Comparison of ENCODE assay signal across 12 cellular contexts in genomic region chr12:94994312-94994711, GRCh38. TPM values are rescaled to one million over a fixed set of nuclear protein-coding genes. Genes with fewer than 3 reads are reported as not detected.
DNase-seq lines count a peak whose midpoint lies in the region; ATAC-seq and TF ChIP-seq lines count a peak whose summit lies in the region.
"Had no signal": no experiment of that assay in that cellular context is flagged by ENCODE, and none has a peak within 500 bp of the region (broad histone marks: within the 10 kb centered on the region; RNA-seq: fewer than 3 reads in every experiment).

No MANE protein-coding gene starts in this region.

- no peaks in the 10 kb centered on the region for H3K9me3 ChIP-seq in ovary
- H3K9me3 ChIP-seq: stomach had no signal

- H3F3A ChIP-seq in GM23338 (replicated peaks; ENCODE audit: low read depth): no peaks in the 10 kb centered on the region

- no peak for TF ChIP-seq EP300 in ovary (IDR thresholded peaks at IDR 0.05)

- no peak overlapping the region for H3K4me3 Mint-ChIP-seq in activated naive CD4-positive, alpha-beta T cell treated with anti-CD3 and anti-CD28 coated beads, Interleukin-2, amount 50 U/mL, for 24 hours
- H3K4me3 Mint-ChIP-seq in GM23338: no peak overlapping the region

- H3K27me3 ChIP-seq in GM23338 (ENCODE audit: insufficient read depth): no peaks in the 10 kb centered on the region
- H3K27me3 ChIP-seq in ovary: no peaks in the 10 kb centered on the region
- H3K27me3 ChIP-seq: stomach had no signal

- H3K4me3 ChIP-seq in fibroblast of mammary gland (ENCODE audit: control insufficient read depth, low read depth, low read length) (no peak overlapping the region), GM23338 (no peak overlapping the region), ovary (no peak overlapping the region)
- H3K4me3 ChIP-seq: stomach had no signal

- H3K9me3 Mint-ChIP-seq in activated naive CD4-positive, alpha-beta T cell treated with anti-CD3 and anti-CD28 coated beads, Interleukin-2, amount 50 U/mL, for 24 hours: no peaks in the 10 kb centered on the region
- no peaks in the 10 kb centered on the region for H3K9me3 Mint-ChIP-seq in GM23338

- no peaks in the 10 kb centered on the region for H3K36me3 ChIP-seq in GM23338 (ENCODE audit: insufficient read depth)
- no peaks in the 10 kb centered on the region for H3K36me3 ChIP-seq in ovary

- no peaks in the 10 kb centered on the region for H3K4me1 ChIP-seq in GM23338 (ENCODE audit: insufficient read depth)
- H3K4me1 ChIP-seq in ovary (ENCODE audit: insufficient read depth): no peaks in the 10 kb centered on the region

- peaks cover 10% of the 10 kb centered on the region for H3K36me3 Mint-ChIP-seq in activated naive CD4-positive, alpha-beta T cell treated with anti-CD3 and anti-CD28 coated beads, Interleukin-2, amount 50 U/mL, for 24 hours
- H3K36me3 Mint-ChIP-seq in GM23338 (ENCODE audit: low read depth): peaks cover 18% of the 10 kb centered on the region

- peak overlapping the region; percentile 4 for H3K27ac Mint-ChIP-seq in activated naive CD4-positive, alpha-beta T cell treated with anti-CD3 and anti-CD28 coated beads, Interleukin-2, amount 50 U/mL, for 24 hours
- no peak overlapping the region for H3K27ac Mint-ChIP-seq in GM23338

- peaks cover 32% of the 10 kb centered on the region for H3K79me2 ChIP-seq in GM23338 (replicated peaks; ENCODE audit: insufficient read depth)

- H3K4me1 Mint-ChIP-seq in activated naive CD4-positive, alpha-beta T cell treated with anti-CD3 and anti-CD28 coated beads, Interleukin-2, amount 50 U/mL, for 24 hours: peaks cover 60% of the 10 kb centered on the region
- H3K4me1 Mint-ChIP-seq in GM23338: no peaks in the 10 kb centered on the region

- DNase-seq in activated naive CD4-positive, alpha-beta T cell treated with Interleukin-2 at 50 U/mL for 16 hours: no peak
- DNase-seq in SW 1271 (lab: John Stamatoyannopoulos, UW) (peak; percentile 20 to 47), fibroblast of mammary gland (ENCODE audit: low read depth) (peak; percentile 78), stromal cell of bone marrow (ENCODE audit: low read depth) (peak; percentile 21), GM23338 (ENCODE audit: low spot score) (no peak), ovary (no peak)
- DNase-seq: KBM-7; occipital lobe; stimulated activated CD4-positive, alpha-beta T cell treated with anti-CD3 and anti-CD28 coated beads, Interleukin-2, amount 100 ng/mL, for 48 hours; stomach had no signal

- WGBS in ovary, 3 donors: 60 to 79% (median 61%) methylated on average over 2 of the region's 2 CpGs

- H3K9me2 ChIP-seq in GM23338 (ENCODE audit: insufficient read depth): no peaks in the 10 kb centered on the region

- intact Hi-C loops in ovary (cut with DNase I): no loop called here

- no peaks in the 10 kb centered on the region for H3K27me3 Mint-ChIP-seq in activated naive CD4-positive, alpha-beta T cell treated with anti-CD3 and anti-CD28 coated beads, Interleukin-2, amount 50 U/mL, for 24 hours
- peaks cover 2% of the 10 kb centered on the region for H3K27me3 Mint-ChIP-seq in GM23338 (ENCODE audit: insufficient read depth, low read depth, poor library complexity)

- TF ChIP-seq CTCF in fibroblast of mammary gland (conservative IDR thresholded peaks at IDR 0.05; ENCODE audit: control insufficient read depth, insufficient read depth, low read depth, low read length) (no peak), GM23338 (conservative IDR thresholded peaks at IDR 0.05; ENCODE audit: low read depth in 2 of 2) (no peak), ovary (IDR thresholded peaks at IDR 0.05) (no peak)

- H3K27ac ChIP-seq in GM23338 (ENCODE audit: low read depth) (no peak overlapping the region), ovary (no peak overlapping the region)
- H3K27ac ChIP-seq: stomach had no signal

- no peak for ATAC-seq in HG02759 (IDR thresholded peaks at IDR 0.05; ENCODE audit: unreplicated experiment)
- no peak for ATAC-seq in GM23338

- no peaks in the 10 kb centered on the region; the same call in none of the 2 replicates for H4K20me1 ChIP-seq in GM23338 (replicated peaks; ENCODE audit: insufficient read depth)

- no peak for TF ChIP-seq POLR2A in ovary (IDR thresholded peaks at IDR 0.05)

- no peak overlapping the region for H2AFZ ChIP-seq in GM23338

- H3K4me2 ChIP-seq in GM23338: no peak overlapping the region

TF ChIP-seq in GM23338, 12 proteins besides CTCF, POLR2A, EP300 and RAD21 (continues in another document):
- TF ChIP-seq NANOG (IDR thresholded peaks at IDR 0.05; ENCODE audit: borderline replicate concordance) (no peak), JUNB (IDR thresholded peaks at IDR 0.05; ENCODE audit: unreplicated experiment) (no peak), ZNF331 (CRISPR knock-in tag; IDR thresholded peaks at IDR 0.05; ENCODE audit: low read depth) (no peak), EZH2phosphoT487 (IDR thresholded peaks at IDR 0.05; ENCODE audit: unreplicated experiment) (no peak), CREB1 (CRISPR knock-in tag; IDR thresholded peaks at IDR 0.05; ENCODE audit: low read depth) (no peak)
- TF ChIP-seq, protein P1, sequence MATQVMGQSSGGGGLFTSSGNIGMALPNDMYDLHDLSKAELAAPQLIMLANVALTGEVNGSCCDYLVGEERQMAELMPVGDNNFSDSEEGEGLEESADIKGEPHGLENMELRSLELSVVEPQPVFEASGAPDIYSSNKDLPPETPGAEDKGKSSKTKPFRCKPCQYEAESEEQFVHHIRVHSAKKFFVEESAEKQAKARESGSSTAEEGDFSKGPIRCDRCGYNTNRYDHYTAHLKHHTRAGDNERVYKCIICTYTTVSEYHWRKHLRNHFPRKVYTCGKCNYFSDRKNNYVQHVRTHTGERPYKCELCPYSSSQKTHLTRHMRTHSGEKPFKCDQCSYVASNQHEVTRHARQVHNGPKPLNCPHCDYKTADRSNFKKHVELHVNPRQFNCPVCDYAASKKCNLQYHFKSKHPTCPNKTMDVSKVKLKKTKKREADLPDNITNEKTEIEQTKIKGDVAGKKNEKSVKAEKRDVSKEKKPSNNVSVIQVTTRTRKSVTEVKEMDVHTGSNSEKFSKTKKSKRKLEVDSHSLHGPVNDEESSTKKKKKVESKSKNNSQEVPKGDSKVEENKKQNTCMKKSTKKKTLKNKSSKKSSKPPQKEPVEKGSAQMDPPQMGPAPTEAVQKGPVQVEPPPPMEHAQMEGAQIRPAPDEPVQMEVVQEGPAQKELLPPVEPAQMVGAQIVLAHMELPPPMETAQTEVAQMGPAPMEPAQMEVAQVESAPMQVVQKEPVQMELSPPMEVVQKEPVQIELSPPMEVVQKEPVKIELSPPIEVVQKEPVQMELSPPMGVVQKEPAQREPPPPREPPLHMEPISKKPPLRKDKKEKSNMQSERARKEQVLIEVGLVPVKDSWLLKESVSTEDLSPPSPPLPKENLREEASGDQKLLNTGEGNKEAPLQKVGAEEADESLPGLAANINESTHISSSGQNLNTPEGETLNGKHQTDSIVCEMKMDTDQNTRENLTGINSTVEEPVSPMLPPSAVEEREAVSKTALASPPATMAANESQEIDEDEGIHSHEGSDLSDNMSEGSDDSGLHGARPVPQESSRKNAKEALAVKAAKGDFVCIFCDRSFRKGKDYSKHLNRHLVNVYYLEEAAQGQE (IDR thresholded peaks at IDR 0.05; ENCODE audit: unreplicated experiment): no peak

RNA-seq across cellular contexts. Expression of gene NDUFA12, which starts 9.2 kb away (rescaled TPM):
- 84.9 and 123 TPM in 2 replicates for total RNA-seq in GM23338 (2014; rRNA removed; shearing (Covaris generic))
- 373 and 386 TPM in 2 replicates for polyA plus RNA-seq in GM23338 (2016; fragmentation: Nextera tagmentation; extraction: Ambion mirVana)
- 10 to 100 TPM; 51.1 to 66.7 (median 57.3) TPM for total RNA-seq in ovary
- polyA plus RNA-seq in ovary: 100 to 1,000 TPM in 1 of 2 donors, 10 to 100 TPM in 1; 75.5 to 151 TPM

Comparison
In these comparisons a context has a peak if more than half of its experiments do, and no peak if none do; other contexts are left out.
1. DNase-seq: peak in SW 1271 (2 of 2), fibroblast of mammary gland (single experiment) and stromal cell of bone marrow (single experiment); none in activated naive CD4-positive, alpha-beta T cell treated with Interleukin-2 at 50 U/mL for 16 hours (single experiment), GM23338 (single experiment) and ovary (0 of 5).